ENCODE assay signal across 12 cellular contexts in the genomic region with DNA sequence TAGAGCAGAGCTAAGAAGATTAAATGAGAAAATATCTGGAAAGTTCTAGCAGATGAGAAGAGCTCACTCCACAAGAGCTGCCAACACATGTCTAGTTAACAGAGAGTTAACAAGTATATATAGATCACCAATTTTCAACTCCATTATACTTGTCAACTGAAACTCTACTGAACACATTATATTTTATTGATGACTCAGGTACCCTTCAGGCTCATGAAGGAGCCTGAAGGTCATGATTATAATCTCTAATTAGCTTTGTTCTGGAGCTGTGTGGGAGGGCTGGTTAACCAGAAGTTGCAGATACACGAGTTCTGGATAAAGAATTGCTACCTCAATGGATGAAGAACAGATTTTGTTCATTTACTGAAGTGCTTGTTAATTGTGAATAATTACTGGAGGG. TPM values are rescaled to one million over a fixed set of nuclear protein-coding genes. Genes with fewer than 3 reads are reported as not detected.
"Had no signal": no experiment of that assay in that cellular context is flagged by ENCODE, and none has a peak within 500 bp of the region (broad histone marks: within the 10 kb centered on the region; RNA-seq: fewer than 3 reads in every experiment).

No MANE protein-coding gene starts in this region.

- H2AFZ ChIP-seq: GM23248, GM23338 had no signal

- H3K4me3 ChIP-seq: GM23248, GM23338, HAP-1 had no signal

- ATAC-seq: GM23338, HCT116 had no signal

- DNase-seq: GM23248, GOT3, H7, H9, HCEC 1CT, HFFc6 had no signal

- H3K27ac ChIP-seq: GM23248 had no signal

- H3K4me2 ChIP-seq: GM23338 had no signal

- H3K4me1 ChIP-seq: HAP-1 had no signal

- H3K9ac ChIP-seq: GM23248 had no signal

- H3K36me3 ChIP-seq: HAP-1 had no signal

- H3K9me3 ChIP-seq: HAP-1 had no signal

- FAIRE-seq: H1, H54 had no signal

RNA-seq across cellular contexts. Expression of a gene that starts 42.1 kb away (rescaled TPM):
- total RNA-seq: GM23248, GM23338, H4, HFFc6 had no signal
- polyA plus RNA-seq: GM23248, GM23338 had no signal
